In the genomic region with DNA sequence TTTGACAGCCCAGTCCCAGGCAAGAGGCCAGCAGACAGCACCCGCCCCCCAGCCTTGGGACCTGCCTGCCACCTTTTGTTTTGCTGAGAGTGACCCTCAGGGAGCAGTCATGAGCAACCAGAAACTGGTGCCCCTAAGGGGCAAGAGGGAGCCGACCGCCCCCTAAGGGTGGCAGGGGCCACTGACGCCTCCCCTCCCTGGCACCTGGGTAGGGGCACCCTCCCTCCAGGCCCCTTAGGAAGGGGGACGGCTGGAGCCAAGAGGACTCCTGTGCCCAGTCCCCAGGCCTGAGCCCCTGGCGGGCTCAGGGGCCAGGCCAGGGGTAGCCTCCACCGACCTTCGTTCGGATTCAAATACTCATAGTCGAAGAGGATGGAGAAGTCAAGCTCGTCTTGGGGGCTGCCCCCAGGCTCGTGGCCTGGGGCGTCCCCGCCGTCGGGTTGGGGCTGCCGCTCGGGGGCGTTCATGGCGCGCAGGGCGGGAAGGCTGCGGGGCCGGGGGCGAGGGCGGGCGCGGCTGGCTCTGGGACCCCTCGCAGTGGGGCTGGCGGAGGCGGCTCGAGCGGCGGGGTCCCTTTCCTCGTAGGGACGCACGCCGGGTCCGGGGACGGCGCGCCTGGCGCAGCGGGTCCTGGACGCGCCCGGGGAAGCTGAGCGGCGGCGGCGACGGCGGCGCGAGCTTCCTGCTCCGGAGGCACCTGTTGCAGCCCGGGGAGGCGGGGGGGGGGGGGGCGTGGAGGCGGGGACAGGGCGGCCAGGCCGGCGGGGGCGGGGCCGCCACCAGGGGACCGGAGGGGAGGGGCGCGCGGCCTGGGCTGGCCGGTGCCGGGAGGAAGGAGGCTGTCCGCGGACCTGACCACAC, we compare ENCODE assay signal across 9 cellular contexts. TPM values are rescaled to one million over a fixed set of nuclear protein-coding genes. Genes with fewer than 3 reads are reported as not detected.
DNase-seq lines count a peak whose midpoint lies in the region; ATAC-seq, FAIRE-seq and TF ChIP-seq lines count a peak whose summit lies in the region.
"Had no signal": no experiment of that assay in that cellular context is flagged by ENCODE, and none has a peak within 500 bp of the region (broad histone marks: within the 10 kb centered on the region; RNA-seq: fewer than 3 reads in every experiment).

A gene (minus strand): TSS at position 687 of the 861 bp plus-strand sequence. CDS start 220 bp downstream, at position 467.

- H3K4me2 ChIP-seq in OCI-LY7 (ENCODE audit: low read length): peak within 1 kb of the TSS; percentile 95

- H4K20me1 ChIP-seq in OCI-LY7 (ENCODE audit: insufficient read depth, low read length): no peaks in the 10 kb centered on the region; the same call in 1 of the 2 replicates

- peaks cover 25% of the 10 kb centered on the region for H3K36me3 ChIP-seq in OCI-LY7 (ENCODE audit: insufficient read depth, low read length)
- H3K36me3 ChIP-seq in iPS DF 6.9 (ENCODE audit: control insufficient read depth, insufficient read depth, low read length): no peaks in the 10 kb centered on the region

- H3K27me3 ChIP-seq in iPS DF 6.9 (ENCODE audit: control insufficient read depth, insufficient read depth, low read length): peaks cover 16% of the 10 kb centered on the region

- H3K9me2 ChIP-seq in OCI-LY7 (ENCODE audit: insufficient read depth, low read length): no peaks in the 10 kb centered on the region

- H2AFZ ChIP-seq in OCI-LY7 (ENCODE audit: low read length): peak within 1 kb of the TSS; percentile 75

- H3K79me2 ChIP-seq in OCI-LY7 (ENCODE audit: insufficient read depth, low read depth, low read length): peaks cover 51% of the 10 kb centered on the region

- BruUV-seq in OCI-LY7 (replicated peaks; lab: Mats Ljungman, UMichigan): no TSS peak

- no CpG with 5 or more reads among the region's 73 CpGs for WGBS in iPS DF 6.9 (ENCODE audit: insufficient coverage, insufficient read length)

- H3K4me1 ChIP-seq in OCI-LY7 (ENCODE audit: insufficient read depth, low read length, poor library complexity, severe bottlenecking) (peaks cover 50% of the 10 kb centered on the region), iPS DF 6.9 (ENCODE audit: control insufficient read depth, insufficient read depth, low read length) (peaks cover 6% of the 10 kb centered on the region; the same call in 1 of the 2 replicates)

- POLR2A ChIA-PET in OCI-LY7 (lab: Charles Lee): interaction anchor here (0.5 to 3.1 kb wide), 9 partner anchors 12 to 884 kb away, joined by 3 to 10 read pairs (median 4); no protein-coding TSS in a partner anchor

- FAIRE-seq in D721Med (lab: Jason Lieb, UNC): no peak
- FAIRE-seq: A204.1 had no signal

- ATAC-seq in HG02840 (IDR thresholded peaks at IDR 0.05; ENCODE audit: low FRiP score, unreplicated experiment): peak; percentile 49

- no peaks in the 10 kb centered on the region for H3K9me3 ChIP-seq in OCI-LY7 (ENCODE audit: low read length)
- no peaks in the 10 kb centered on the region for H3K9me3 ChIP-seq in iPS DF 6.9 (ENCODE audit: control insufficient read depth, insufficient read depth, low read length)

- intact Hi-C loops in OCI-LY7 (cut with micrococcal nuclease; ENCODE audit: unreplicated experiment): loop anchor here (1.0 to 5.0 kb wide), 3 partner anchors 53 to 140 kb away; no protein-coding TSS in a partner anchor

- CTCF ChIA-PET in OCI-LY7 (lab: Charles Lee; ENCODE audit: unreplicated experiment): interaction anchor here (0.6 to 2.0 kb wide), 6 partner anchors 54 to 1604 kb away, joined by 3 to 6 read pairs (median 4); no protein-coding TSS in a partner anchor

- TF ChIP-seq CTCF in OCI-LY7 (conservative IDR thresholded peaks at IDR 0.05; ENCODE audit: low read length): peak; percentile 81
- TF ChIP-seq CTCF in D721Med (IDR thresholded peaks at IDR 0.05; ENCODE audit: insufficient read depth, missing control alignments): no peak

- H3K4me3 ChIP-seq in OCI-LY7 (ENCODE audit: low read depth, low read length, poor library complexity, severe bottlenecking) (peak within 1 kb of the TSS; percentile 79), iPS DF 6.9 (ENCODE audit: low read length) (peak within 1 kb of the TSS; percentile 34; the same call in 1 of the 2 replicates)

- DNase-seq in DMS 273 (lab: John Stamatoyannopoulos, UW; ENCODE audit: unreplicated experiment): peak; percentile 50
- no peak for DNase-seq in DMS 273 treated with DMSO at 0.1 percent for 48 hours (lab: John Stamatoyannopoulos, UW)
- DNase-seq in OCI-LY7 (ENCODE audit: low spot score): peak; percentile 80
- DNase-seq in activated effector memory CD4-positive, alpha-beta T cell treated with Interleukin-2 at 50 U/mL for 16 hours: peak; percentile 53
- no peak for DNase-seq in iPS DF 6.9 (ENCODE audit: low read depth, low spot score)
- peak; percentile 35 to 57 for DNase-seq in stimulated activated CD4-positive, alpha-beta T cell treated with anti-CD3 and anti-CD28 coated beads, Interleukin-15, amount 100 ng/mL, for 1 hour (ENCODE audit: low read depth in 1 of 2, low spot score in 1 of 2)
- no peak for DNase-seq in D721Med (ENCODE audit: insufficient read length, low spot score)

- peak within 1 kb of the TSS; percentile 77 for H3K27ac ChIP-seq in OCI-LY7 (ENCODE audit: low read depth, low read length, poor library complexity, severe bottlenecking)
- no peak within 1 kb of the TSS for H3K27ac ChIP-seq in iPS DF 6.9 (ENCODE audit: low read length)

RNA-seq across cellular contexts. Expression of the gene that starts here (rescaled TPM):
- total RNA-seq in OCI-LY7 (2014; rRNA removed; shearing (Covaris generic)): 12.5 TPM in 2 replicates
- 43.7 and 43.8 TPM in 2 replicates for total RNA-seq in OCI-LY7 (2022)

Comparison
In these comparisons a context has a peak if more than half of its experiments do, and no peak if none do; other contexts are left out.
1. DNase-seq: peak in DMS 273 (single experiment), OCI-LY7 (single experiment), activated effector memory CD4-positive, alpha-beta T cell treated with Interleukin-2 at 50 U/mL for 16 hours (single experiment) and stimulated activated CD4-positive, alpha-beta T cell treated with anti-CD3 and anti-CD28 coated beads, Interleukin-15, amount 100 ng/mL, for 1 hour (2 of 2); none in DMS 273 treated with DMSO at 0.1 percent for 48 hours (single experiment), iPS DF 6.9 (single experiment) and D721Med (single experiment).